8 cellular contexts compared by ENCODE assay signal in the genomic region with DNA sequence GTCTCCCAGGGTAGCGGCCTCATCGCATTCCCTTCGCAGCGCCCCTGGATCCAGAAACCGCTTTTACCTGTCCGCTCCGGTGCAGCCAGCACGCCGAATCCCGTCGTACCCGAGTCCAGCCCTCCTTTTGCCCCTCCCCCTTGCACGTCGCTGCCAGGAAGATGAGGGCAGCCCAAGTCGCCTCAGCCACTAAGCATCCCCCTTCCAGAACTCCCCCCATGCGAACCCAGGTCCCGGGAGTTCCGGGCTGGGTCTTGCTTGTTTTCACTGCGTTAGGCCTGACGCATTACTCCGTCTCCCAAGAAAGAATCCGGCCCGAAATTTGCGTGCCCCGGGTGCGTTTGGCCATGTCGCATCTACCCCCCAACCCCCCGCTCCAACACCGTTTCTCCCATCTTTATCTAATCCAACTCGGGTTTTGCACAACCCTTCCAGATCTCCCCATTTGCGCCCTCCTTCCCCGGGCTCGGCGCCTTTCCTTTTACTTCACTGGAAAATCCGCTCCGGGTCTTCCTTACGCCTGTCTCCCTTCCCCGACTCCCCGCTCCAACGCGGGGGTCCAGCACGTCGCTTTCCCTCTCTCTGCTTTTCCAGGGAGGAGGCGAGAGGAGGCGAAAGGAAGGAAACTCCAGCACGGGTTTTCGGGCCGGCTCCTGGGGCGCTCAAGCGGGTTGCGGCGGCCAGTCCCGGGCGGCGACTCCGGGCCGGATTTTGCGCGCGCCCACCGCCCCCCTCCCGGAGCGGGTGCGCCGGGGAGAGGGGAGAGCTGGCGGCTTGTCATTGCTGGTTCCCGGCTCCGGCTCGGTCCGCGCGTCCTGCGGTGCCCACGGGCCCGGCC.
DNase-seq lines count a peak whose midpoint lies in the region; ATAC-seq, FAIRE-seq and TF ChIP-seq lines count a peak whose summit lies in the region.
"Not testable (repeated sequence)": the region's sequence is repeated elsewhere in the genome, so short reads cannot be mapped to it uniquely, and the experiment has no call there.

No MANE protein-coding gene starts in this region.

- CTCF ChIA-PET in Panc1 (lab: Charles Lee); H1 (lab: Charles Lee; ENCODE audit: partially characterized antibody); HepG2 (lab: Yijun Ruan, JAX; ENCODE audit: low intra/inter-chr PET ratio, low total read pairs): not testable (repeated sequence)

- POLR2A ChIA-PET in Panc1 (lab: Charles Lee); HepG2 (lab: Yijun Ruan, JAX): not testable (repeated sequence)
- POLR2A ChIA-PET in H1 (lab: Charles Lee; ENCODE audit: partially characterized antibody), result interaction anchor here (1.3 to 1.7 kb wide), 2 partner anchors 10 to 40 kb away, joined by 4 to 9 read pairs; no protein-coding TSS in a partner anchor

- not testable (repeated sequence) for H3K23me2 ChIP-seq in H1 (ENCODE audit: low read depth, low read length)

- in situ Hi-C loops in Panc1 (cut with HindIII; ENCODE audit: low pct_unique_long_range_greater_than_20kb, low sequenced_read_pairs); HepG2 (cut with HindIII; ENCODE audit: extremely low pct_ligation_motif_present, low pct_unique_long_range_greater_than_20kb): not testable (repeated sequence)

- not testable (repeated sequence) for H3K9me3 ChIP-seq in MM.1S (replicated peaks; ENCODE audit: insufficient read depth, low read length); Panc1 (ENCODE audit: control insufficient read depth, insufficient read depth, low read depth, low read length); H1 (ENCODE audit: insufficient read depth in 2 of 2, low read depth in 1 of 2, low read length in 1 of 2); HepG2 (ENCODE audit: low read length)

- H2BK12ac ChIP-seq in H1 (ENCODE audit: low read depth, low read length), result not testable (repeated sequence)

- H4K8ac ChIP-seq in H1 (ENCODE audit: extremely low read depth, insufficient read depth, low read length), result not testable (repeated sequence)

- not testable (repeated sequence) for H4K20me1 ChIP-seq in MM.1S (ENCODE audit: insufficient read depth, low read length); H1 (replicated peaks in 1 of 2; ENCODE audit: control insufficient read depth in 1 of 2, insufficient read depth in 2 of 2, low read length in 2 of 2); HepG2 (ENCODE audit: insufficient read depth, low read length)

- 1% methylated on average over 31 of the region's 75 CpGs; no CpG with 5 or more reads in 1 of the 2 experiments for WGBS in H1 (ENCODE audit: extremely low coverage in 1 of 2, insufficient coverage in 1 of 2, insufficient read length in 1 of 2, insufficient replicate concordance in 2 of 2, low coverage in 1 of 2, low lambda C conversion rate in 2 of 2, missing lambda C conversion rate in 1 of 2), 2 experiments
- 1% methylated on average over 58 of the region's 75 CpGs for WGBS in HepG2 (ENCODE audit: low lambda C conversion rate)

- not testable (repeated sequence) for H2AK5ac ChIP-seq in H1 (ENCODE audit: low read depth, low read length)

- not testable (repeated sequence) for H3K4ac ChIP-seq in H1 (replicated peaks; ENCODE audit: insufficient read length, low read depth, low read length)

- DNase-seq in AG09309 (ENCODE audit: low read depth) (peak; percentile 79), MM.1S (peak; percentile 78), activated T-cell treated with anti-CD3 and anti-CD28 coated beads for 4 hours (peak; percentile 55), H1 (ENCODE audit: low read depth in 1 of 2, low spot score in 2 of 2) (peak; percentile 82 to 92), HepG2 (ENCODE audit: low spot score) (peak; percentile 76)
- not testable (repeated sequence) for DNase-seq in Panc1 (ENCODE audit: low read depth, low spot score)
- peak; percentile 27 to 51 (median 35) for DNase-seq in stimulated activated CD4-positive, alpha-beta T cell treated with anti-CD3 and anti-CD28 coated beads, Interleukin-12 subunit alpha, Interleukin-12 subunit beta, amount 100 ng/mL, for 48 hours (ENCODE audit: low read depth in 2 of 3, low spot score in 1 of 3)

- peak in 1 of 2 experiments; percentile 56; a peak in 2 of 3 replicates for TF ChIP-seq EP300 in H1 (IDR thresholded peaks at IDR 0.05; ENCODE audit: borderline replicate concordance in 1 of 2, low read depth in 2 of 2, low read length in 2 of 2)
- not testable (repeated sequence) for TF ChIP-seq EP300 in HepG2 (IDR thresholded peaks at IDR 0.05; ENCODE audit: low read depth in 2 of 2, low read length in 2 of 2); HepG2 (CRISPR knock-in tag; IDR thresholded peaks at IDR 0.05; ENCODE audit: borderline replicate concordance)

- H4K5ac ChIP-seq in H1 (ENCODE audit: insufficient read length, low read depth, low read length), result peak overlapping the region; percentile 96

- H3K27me3 ChIP-seq in MM.1S (replicated peaks; ENCODE audit: insufficient read depth, low read length); Panc1 (ENCODE audit: control insufficient read depth, insufficient read depth, low read length); H1 (replicated peaks in 1 of 4; ENCODE audit: control insufficient read depth in 3 of 4, extremely low read depth in 1 of 4, insufficient read depth in 3 of 4, low read length in 3 of 4): not testable (repeated sequence)
- peaks cover 0 to 12% of the 10 kb centered on the region in 2 experiments; a peak in 2 of 5 replicates for H3K27me3 ChIP-seq in HepG2 (ENCODE audit: control insufficient read depth in 1 of 2, insufficient read depth in 2 of 2, low read length in 2 of 2)

- not testable (repeated sequence) for H3K56ac ChIP-seq in H1 (replicated peaks; ENCODE audit: insufficient read length, low read depth, low read length)

- not testable (repeated sequence) for TF ChIP-seq CTCF in AG09309 (IDR thresholded peaks at IDR 0.05; ENCODE audit: control insufficient read depth, insufficient read depth, low read depth, low read length, missing control alignments); MM.1S (IDR thresholded peaks at IDR 0.05; ENCODE audit: low read length); Panc1 (IDR thresholded peaks at IDR 0.05); H1 (IDR thresholded peaks at IDR 0.05; ENCODE audit: control extremely low read depth in 1 of 3, insufficient read depth in 1 of 3, low read depth in 1 of 3, low read length in 3 of 3); HepG2 (CRISPR knock-in tag; IDR thresholded peaks at IDR 0.05)

- H2BK15ac ChIP-seq in H1 (ENCODE audit: low read length), result not testable (repeated sequence)

- intact Hi-C loops in Panc1 (cut with micrococcal nuclease; ENCODE audit: unreplicated experiment); HepG2 (cut with micrococcal nuclease; ENCODE audit: unreplicated experiment): not testable (repeated sequence)

- peak overlapping the region; percentile 59; the same call in 1 of the 2 replicates for H3K27ac ChIP-seq in MM.1S (ENCODE audit: low read length)
- H3K27ac ChIP-seq in Panc1 (ENCODE audit: low read length), result peak overlapping the region; percentile 86
- peak overlapping the region; percentile 86 for H3K27ac ChIP-seq in H1 (ENCODE audit: low read depth, low read length)
- peak overlapping the region; percentile 31 for H3K27ac ChIP-seq in HepG2 (ENCODE audit: extremely low read length, insufficient read depth, low read length)

- H3K4me1 ChIP-seq in MM.1S (ENCODE audit: low read length); Panc1 (ENCODE audit: control insufficient read depth, insufficient read depth, low read length): not testable (repeated sequence)
- H3K4me1 ChIP-seq in H1 (replicated peaks in 1 of 4; ENCODE audit: control insufficient read depth in 3 of 4, insufficient read depth in 4 of 4, low read length in 3 of 4), result peaks cover 0 to 27% (median 15%) of the 10 kb centered on the region in 4 experiments; a peak in 6 of 7 replicates
- H3K4me1 ChIP-seq in HepG2 (ENCODE audit: insufficient read depth, low read length), result peaks cover 35% of the 10 kb centered on the region

- H3K4me2 ChIP-seq in MM.1S (ENCODE audit: low read depth, low read length) (peak overlapping the region; percentile 92), H1 (ENCODE audit: insufficient read depth in 1 of 2, low read depth in 2 of 2, low read length in 2 of 2) (peak overlapping the region; percentile 68 to 89), HepG2 (ENCODE audit: low read depth, low read length) (peak overlapping the region; percentile 73)

- not testable (repeated sequence) for H3K23ac ChIP-seq in H1 (ENCODE audit: insufficient read length)

- peak overlapping the region; percentile 70 for H3K9ac ChIP-seq in MM.1S (ENCODE audit: low read length)
- peak overlapping the region; percentile 26 to 80 (median 60) for H3K9ac ChIP-seq in H1 (replicated peaks in 1 of 4; ENCODE audit: extremely low read depth in 1 of 4, low read depth in 3 of 4, low read length in 3 of 4)
- H3K9ac ChIP-seq in HepG2 (ENCODE audit: insufficient read depth, low read depth, low read length), result peak overlapping the region; percentile 49

- not testable (repeated sequence) for H3F3A ChIP-seq in MM.1S (ENCODE audit: insufficient read depth, low read length)

- TF ChIP-seq POLR2A in H1 (IDR thresholded peaks at IDR 0.05; ENCODE audit: control extremely low read depth in 1 of 2, low read depth in 2 of 2, low read length in 2 of 2); HepG2 (IDR thresholded peaks at IDR 0.05; ENCODE audit: insufficient read depth in 1 of 2, low read depth in 2 of 2, low read length in 2 of 2): not testable (repeated sequence)

- H4K91ac ChIP-seq in H1 (replicated peaks; ENCODE audit: insufficient read length, low read length), result not testable (repeated sequence)

- FAIRE-seq in H1 (lab: Jason Lieb, UNC) (peak; percentile 85), HepG2 (lab: Jason Lieb, UNC) (peak; percentile 55)

- not testable (repeated sequence) for H3K79me1 ChIP-seq in H1 (ENCODE audit: low read depth, low read length)

- not testable (repeated sequence) for H3K14ac ChIP-seq in H1 (ENCODE audit: insufficient read length)

- not testable (repeated sequence) for BruUV-seq in Panc1 (replicated peaks; lab: Mats Ljungman, UMichigan); HepG2 (replicated peaks; lab: Mats Ljungman, UMichigan)

- not testable (repeated sequence) for H2BK120ac ChIP-seq in H1 (replicated peaks; ENCODE audit: low read depth, low read length)

- H2BK5ac ChIP-seq in H1 (ENCODE audit: low read depth, low read length), result peak overlapping the region; percentile 83; the same call in 1 of the 2 replicates

- H3K36me3 ChIP-seq in MM.1S (replicated peaks; ENCODE audit: insufficient read depth, low read length); Panc1 (ENCODE audit: control insufficient read depth, insufficient read depth, low read length); H1 (ENCODE audit: control insufficient read depth in 2 of 4, insufficient read depth in 4 of 4, low read length in 3 of 4); HepG2 (replicated peaks in 1 of 2; ENCODE audit: control insufficient read depth in 1 of 2, insufficient read depth in 2 of 2, low read length in 2 of 2): not testable (repeated sequence)

- H2AFZ ChIP-seq in MM.1S (ENCODE audit: low read length) (peak overlapping the region; percentile 99), HepG2 (ENCODE audit: low read length) (peak overlapping the region; percentile 19)
- H2AFZ ChIP-seq in H1 (ENCODE audit: low read length), result not testable (repeated sequence)

- H3K18ac ChIP-seq in H1 (ENCODE audit: extremely low read depth, low read length), result peak overlapping the region; percentile 90; the same call in 1 of the 2 replicates

- ATAC-seq in GM19324 (IDR thresholded peaks at IDR 0.05; ENCODE audit: low FRiP score, unreplicated experiment), result peak; percentile 46
- ATAC-seq in Panc1, result peak; percentile 82
- peak; percentile 75 for ATAC-seq in HepG2

- H3K79me2 ChIP-seq in MM.1S (ENCODE audit: low read length), result peaks cover 37% of the 10 kb centered on the region
- H3K79me2 ChIP-seq in H1 (ENCODE audit: control insufficient read depth in 1 of 2, insufficient read depth in 2 of 2, low read length in 2 of 2), result peaks cover 22 to 48% of the 10 kb centered on the region in 2 experiments
- H3K79me2 ChIP-seq in HepG2 (ENCODE audit: insufficient read depth, low read length), result not testable (repeated sequence)

- H3K9me2 ChIP-seq in MM.1S (replicated peaks; ENCODE audit: insufficient read depth, low read length), result not testable (repeated sequence)

- H3K4me3 ChIP-seq in AG09309 (ENCODE audit: control insufficient read depth, low read depth, low read length) (peak overlapping the region; percentile 75), MM.1S (ENCODE audit: low read length) (peak overlapping the region; percentile 76), Panc1 (ENCODE audit: low read depth in 2 of 2, low read length in 2 of 2) (peak overlapping the region; percentile 68 to 70), H1 (ENCODE audit: extremely low read depth in 1 of 4, insufficient read depth in 2 of 4, low read depth in 3 of 4, low read length in 4 of 4) (peak overlapping the region; percentile 77 to 94 (median 85)), HepG2 (replicated peaks in 1 of 3; ENCODE audit: insufficient read depth in 1 of 3, low read depth in 2 of 3, low read length in 3 of 3) (peak overlapping the region; percentile 58 to 75 (median 69))

- peak; percentile 6 to 13; a peak in 2 of 4 replicates for TF ChIP-seq RAD21 in H1 (IDR thresholded peaks at IDR 0.05 in 1 of 2, conservative IDR thresholded peaks at IDR 0.05 in 1 of 2; ENCODE audit: low read depth in 2 of 2, low read length in 2 of 2)
- TF ChIP-seq RAD21 in HepG2 (CRISPR knock-in tag; IDR thresholded peaks at IDR 0.05), result not testable (repeated sequence)

- H2BK20ac ChIP-seq in H1 (ENCODE audit: low read length), result not testable (repeated sequence)

Comparison
In these comparisons a context has a peak if more than half of its experiments do, and no peak if none do; other contexts are left out.
1. H3K27ac ChIP-seq: peak in every context shown above with its lines; median percentile 86 in Panc1; 86 in H1; 59 in MM.1S; 31 in HepG2.